Comparison of ENCODE assay signal across 9 cellular contexts in the genomic region with DNA sequence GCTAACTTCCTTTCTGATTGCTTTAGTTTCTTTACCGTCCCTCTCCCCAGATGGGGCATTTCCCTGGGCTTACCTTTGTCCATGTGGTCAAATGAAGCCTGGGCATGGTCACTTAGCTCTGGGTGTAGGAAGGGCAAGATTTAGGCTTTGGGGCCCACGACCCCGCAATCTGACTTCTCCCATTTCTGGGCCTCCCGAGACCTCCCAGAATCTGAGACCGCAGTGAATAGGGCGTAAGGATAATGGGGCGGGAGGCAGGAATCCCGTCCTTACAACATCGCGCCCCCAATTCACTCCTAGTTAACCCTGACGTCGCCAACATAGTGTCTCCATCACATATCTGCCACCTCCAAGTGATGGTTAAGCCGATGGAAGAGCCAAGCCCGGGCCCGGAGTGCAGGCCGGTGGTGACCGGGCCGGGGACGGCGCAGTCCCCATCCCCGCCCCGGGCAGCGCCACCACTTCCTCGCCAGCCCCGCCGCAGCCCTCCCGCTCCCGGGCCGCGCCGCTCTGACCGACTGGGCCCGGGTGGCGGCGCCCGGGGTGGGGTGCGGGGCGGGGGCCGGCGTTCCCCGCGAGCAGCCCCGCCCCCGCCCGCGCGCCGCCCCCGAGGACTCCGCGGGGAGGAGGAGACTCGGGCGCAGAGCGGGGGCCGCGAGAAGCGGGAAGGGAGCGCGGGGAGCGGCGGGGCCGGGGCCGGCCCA. TPM values are rescaled to one million over a fixed set of nuclear protein-coding genes. Genes with fewer than 3 reads are reported as not detected.
DNase-seq lines count a peak whose midpoint lies in the region; ATAC-seq and TF ChIP-seq lines count a peak whose summit lies in the region.
"Had no signal": no experiment of that assay in that cellular context is flagged by ENCODE, and none has a peak within 500 bp of the region (broad histone marks: within the 10 kb centered on the region; RNA-seq: fewer than 3 reads in every experiment).

A gene with protein sequence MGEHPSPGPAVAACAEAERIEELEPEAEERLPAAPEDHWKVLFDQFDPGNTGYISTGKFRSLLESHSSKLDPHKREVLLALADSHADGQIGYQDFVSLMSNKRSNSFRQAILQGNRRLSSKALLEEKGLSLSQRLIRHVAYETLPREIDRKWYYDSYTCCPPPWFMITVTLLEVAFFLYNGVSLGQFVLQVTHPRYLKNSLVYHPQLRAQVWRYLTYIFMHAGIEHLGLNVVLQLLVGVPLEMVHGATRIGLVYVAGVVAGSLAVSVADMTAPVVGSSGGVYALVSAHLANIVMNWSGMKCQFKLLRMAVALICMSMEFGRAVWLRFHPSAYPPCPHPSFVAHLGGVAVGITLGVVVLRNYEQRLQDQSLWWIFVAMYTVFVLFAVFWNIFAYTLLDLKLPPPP (plus strand): TSS at position 641 of the 704 bp plus-strand sequence. CDS start 358 bp downstream, outside the sequence.

- H3K36me3 Mint-ChIP-seq in activated CD8-positive, alpha-beta T cell treated with anti-CD3 and anti-CD28 coated beads for 36 hours (ENCODE audit: low read depth) = no peaks in the 10 kb centered on the region

- H3K79me1 ChIP-seq in trophoblast cell (ENCODE audit: low read length) = no peaks in the 10 kb centered on the region

- no peak within 1 kb of the TSS for H3K9ac ChIP-seq in trophoblast cell (ENCODE audit: low read length)

- H3K36me3 ChIP-seq in gastroesophageal sphincter (no peaks in the 10 kb centered on the region), trophoblast cell (ENCODE audit: control insufficient read depth in 1 of 2, insufficient read depth in 2 of 2, low read length in 2 of 2) (no peaks in the 10 kb centered on the region)

- H3K4me3 ChIP-seq in gastroesophageal sphincter (peak within 1 kb of the TSS; percentile 77 to 80), trophoblast cell (ENCODE audit: low read depth, low read length) (peak within 1 kb of the TSS; percentile 66)

- H2AFZ ChIP-seq in trophoblast cell (ENCODE audit: insufficient read depth, low read length, poor library complexity) = no peak within 1 kb of the TSS

- intact Hi-C loops in activated CD8-positive, alpha-beta T cell treated with anti-CD3 and anti-CD28 coated beads for 36 hours (cut with micrococcal nuclease) = no loop called here

- POLR2A ChIA-PET in activated CD8-positive, alpha-beta T cell treated with anti-CD3 and anti-CD28 coated beads for 36 hours (lab: Charles Lee) = interaction anchor here (1.5 to 1.6 kb wide), 2 partner anchors 12 to 53 kb away, joined by 3 to 4 read pairs; no protein-coding TSS in a partner anchor

- H2BK120ac ChIP-seq in trophoblast cell (ENCODE audit: insufficient read depth, low read length, poor library complexity) = no peak within 1 kb of the TSS

- no peak within 1 kb of the TSS for H4K8ac ChIP-seq in trophoblast cell (ENCODE audit: low read depth, low read length)

- H3K23ac ChIP-seq in trophoblast cell (ENCODE audit: low read length) = no peak within 1 kb of the TSS

- no peak for TF ChIP-seq EP300 in gastroesophageal sphincter (IDR thresholded peaks at IDR 0.05)

- TF ChIP-seq POLR2A in gastroesophageal sphincter (IDR thresholded peaks at IDR 0.05) (peak in 1 of 2 donors; percentile 17), GM18505 (IDR thresholded peaks at IDR 0.05; ENCODE audit: borderline replicate concordance, extremely low read depth, insufficient read depth, insufficient read length) (no peak)

- H4K91ac ChIP-seq in trophoblast cell (ENCODE audit: low read depth, low read length) = no peak within 1 kb of the TSS

- H3K27me3 ChIP-seq in gastroesophageal sphincter (peaks cover 36% of the 10 kb centered on the region), trophoblast cell (ENCODE audit: insufficient read depth, low read length) (peaks cover 50% of the 10 kb centered on the region)

- H3K4me1 Mint-ChIP-seq in activated CD8-positive, alpha-beta T cell treated with anti-CD3 and anti-CD28 coated beads for 36 hours (ENCODE audit: low read depth) = peaks cover 12% of the 10 kb centered on the region

- H3K4ac ChIP-seq in trophoblast cell (ENCODE audit: low read depth, low read length) = no peak within 1 kb of the TSS

- H2AK5ac ChIP-seq in trophoblast cell (ENCODE audit: low read length) = no peak within 1 kb of the TSS

- H4K12ac ChIP-seq in trophoblast cell (ENCODE audit: low read depth, low read length) = no peak within 1 kb of the TSS

- H3K9me3 Mint-ChIP-seq in activated CD8-positive, alpha-beta T cell treated with anti-CD3 and anti-CD28 coated beads for 36 hours = no peaks in the 10 kb centered on the region

- peak; percentile 17 for ATAC-seq in activated CD8-positive, alpha-beta T cell treated with anti-CD3 and anti-CD28 coated beads for 36 hours
- ATAC-seq in gastroesophageal sphincter = peak; percentile 88
- no peak for ATAC-seq in HG02852 (IDR thresholded peaks at IDR 0.05; ENCODE audit: unreplicated experiment)
- ATAC-seq in GM18505 (IDR thresholded peaks at IDR 0.05; ENCODE audit: unreplicated experiment) = no peak
- ATAC-seq in HG03159 (IDR thresholded peaks at IDR 0.05; ENCODE audit: unreplicated experiment) = no peak

- H3K27ac ChIP-seq in gastroesophageal sphincter (peak within 1 kb of the TSS in 3 of 4 donors; percentile 36 to 73 (median 53)), trophoblast cell (ENCODE audit: low read depth, low read length) (no peak within 1 kb of the TSS)
- H3K27ac ChIP-seq: epithelial cell of prostate had no signal

- no peak within 1 kb of the TSS for H3K14ac ChIP-seq in trophoblast cell (ENCODE audit: low read length)

- peaks cover 63% of the 10 kb centered on the region for H3K27me3 Mint-ChIP-seq in activated CD8-positive, alpha-beta T cell treated with anti-CD3 and anti-CD28 coated beads for 36 hours

- H3K79me2 ChIP-seq in trophoblast cell (ENCODE audit: control insufficient read depth, insufficient read depth, low read length, poor library complexity) = no peaks in the 10 kb centered on the region

- TF ChIP-seq CTCF in activated CD8-positive, alpha-beta T cell treated with anti-CD3 and anti-CD28 coated beads for 36 hours (IDR thresholded peaks at IDR 0.05) = no peak
- TF ChIP-seq CTCF in gastroesophageal sphincter (IDR thresholded peaks at IDR 0.05) = no peak

- no peak within 1 kb of the TSS for H3K27ac Mint-ChIP-seq in activated CD8-positive, alpha-beta T cell treated with anti-CD3 and anti-CD28 coated beads for 36 hours

- H2BK5ac ChIP-seq in trophoblast cell (ENCODE audit: low read depth, low read length, poor library complexity) = no peak within 1 kb of the TSS

- H3K9me3 ChIP-seq in gastroesophageal sphincter = no peaks in the 10 kb centered on the region
- H3K9me3 ChIP-seq in trophoblast cell (ENCODE audit: insufficient read depth, low read depth, low read length) = peaks cover 5% of the 10 kb centered on the region

- peak within 1 kb of the TSS; percentile 89 for H3K4me2 ChIP-seq in trophoblast cell (ENCODE audit: low read length)

- H3K4me1 ChIP-seq in gastroesophageal sphincter = peaks cover 0 to 30% (median 8%) of the 10 kb centered on the region in 3 donors
- peaks cover 7 to 11% of the 10 kb centered on the region in 2 experiments for H3K4me1 ChIP-seq in trophoblast cell (ENCODE audit: control insufficient read depth in 1 of 2, insufficient read depth in 2 of 2, low read length in 2 of 2)

- 23 to 27% methylated on average over 3 to 4 of the region's 63 CpGs for WGBS in gastroesophageal sphincter (ENCODE audit: low coverage in 1 of 2), 2 donors
- no CpG with 5 or more reads among the region's 63 CpGs for WGBS in trophoblast cell (ENCODE audit: extremely low coverage, insufficient coverage, insufficient read length)

- DNase-seq in stimulated activated CD4-positive, alpha-beta T cell treated with anti-CD3 and anti-CD28 coated beads, Interleukin-12 subunit alpha, Interleukin-12 subunit beta, amount 100 ng/mL, for 4 hours = peak; percentile 17
- no peak for DNase-seq in stimulated activated CD4-positive, alpha-beta T cell treated with anti-CD3 and anti-CD28 coated beads, Interleukin-1b, Interleukin-23, amount 100 ng/mL, for 48 hours
- DNase-seq in activated CD8-positive, alpha-beta T cell treated with anti-CD3 and anti-CD28 coated beads for 36 hours = no peak
- no peak for DNase-seq in trophoblast cell

- H2BK12ac ChIP-seq in trophoblast cell (ENCODE audit: low read length) = no peak within 1 kb of the TSS

- no peak within 1 kb of the TSS for H3K18ac ChIP-seq in trophoblast cell (ENCODE audit: low read length)

- CTCF ChIA-PET in activated CD8-positive, alpha-beta T cell treated with anti-CD3 and anti-CD28 coated beads for 36 hours (lab: Charles Lee) = no interaction called here

- H3K4me3 Mint-ChIP-seq in activated CD8-positive, alpha-beta T cell treated with anti-CD3 and anti-CD28 coated beads for 36 hours = peak within 1 kb of the TSS; percentile 57

RNA-seq across cellular contexts. Expression of the gene that starts here (rescaled TPM):
- total RNA-seq in activated CD8-positive, alpha-beta T cell treated with anti-CD3 and anti-CD28 coated beads for 36 hours = under 1 TPM in 1 of 2 experiments, not detected in 1; 0.11 TPM
- 1 to 10 TPM in 3 of 4 donors, under 1 TPM in 1; 0.52 to 2.2 (median 1.5) TPM for total RNA-seq in gastroesophageal sphincter
- 0.07 and 0.15 TPM in 2 replicates for polyA plus RNA-seq in trophoblast cell (2013)

Comparison
In these comparisons a context has a peak if more than half of its experiments do, and no peak if none do; other contexts are left out.
1. Peak in ATAC-seq in activated CD8-positive, alpha-beta T cell treated with anti-CD3 and anti-CD28 coated beads for 36 hours; RNA of the gene not detected or under 1 TPM.